Comparison of ENCODE assay signal across 23 cellular contexts in the genomic region with DNA sequence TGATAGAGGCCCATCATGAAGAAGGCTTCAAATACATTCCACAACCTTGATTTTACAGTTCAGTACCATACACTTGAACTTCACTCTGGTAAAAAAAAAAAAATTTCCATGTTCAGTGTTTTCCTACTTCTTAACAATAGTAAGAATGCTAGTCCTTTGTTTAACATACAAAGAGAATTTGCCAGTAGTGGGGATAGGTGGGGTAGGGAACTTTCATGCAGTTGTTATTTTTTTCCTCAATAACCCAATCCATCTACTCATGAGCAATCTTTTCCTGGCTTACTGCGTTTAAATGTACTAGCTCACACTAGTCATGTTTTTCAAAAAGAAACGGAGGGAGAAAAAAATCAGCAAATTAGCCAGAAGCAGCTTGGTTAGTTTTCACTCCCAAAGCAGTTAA.
DNase-seq lines count a peak whose midpoint lies in the region; ATAC-seq, FAIRE-seq and TF ChIP-seq lines count a peak whose summit lies in the region.
"Had no signal": no experiment of that assay in that cellular context is flagged by ENCODE, and none has a peak within 500 bp of the region (broad histone marks: within the 10 kb centered on the region; RNA-seq: fewer than 3 reads in every experiment).

No MANE protein-coding gene starts in this region.

- no peaks in the 10 kb centered on the region for H3K9me3 ChIP-seq in astrocyte (ENCODE audit: insufficient read depth, low read depth, low read length)
- no peaks in the 10 kb centered on the region for H3K9me3 ChIP-seq in H1 (ENCODE audit: insufficient read depth in 2 of 2, low read depth in 1 of 2, low read length in 1 of 2)
- H3K9me3 ChIP-seq: BLaER1, Caco-2, HAP-1 had no signal

- no peaks in the 10 kb centered on the region for H3K27me3 ChIP-seq in GM23338 (ENCODE audit: insufficient read depth)
- no peaks in the 10 kb centered on the region for H3K27me3 ChIP-seq in astrocyte (ENCODE audit: insufficient read depth, low read length)
- no peaks in the 10 kb centered on the region for H3K27me3 ChIP-seq in H1 (replicated peaks in 1 of 4; ENCODE audit: control insufficient read depth in 3 of 4, extremely low read depth in 1 of 4, insufficient read depth in 3 of 4, low read length in 3 of 4)
- H3K27me3 ChIP-seq: BLaER1 had no signal

- WGBS in H1 (ENCODE audit: extremely low coverage in 1 of 2, insufficient coverage in 1 of 2, insufficient read length in 1 of 2, insufficient replicate concordance in 2 of 2, low coverage in 1 of 2, low lambda C conversion rate in 2 of 2, missing lambda C conversion rate in 1 of 2), 2 experiments, result 80% methylated on average over 2 of the region's 2 CpGs; no CpG with 5 or more reads in 1 of the 2 experiments

- H3K36me3 ChIP-seq in GM23338 (ENCODE audit: insufficient read depth) (no peaks in the 10 kb centered on the region), astrocyte (ENCODE audit: insufficient read depth, low read length) (no peaks in the 10 kb centered on the region), H1 (ENCODE audit: control insufficient read depth in 2 of 4, insufficient read depth in 4 of 4, low read length in 3 of 4) (no peaks in the 10 kb centered on the region)
- H3K36me3 ChIP-seq: BLaER1, HAP-1 had no signal

- no peaks in the 10 kb centered on the region for H3K23me2 ChIP-seq in H1 (ENCODE audit: low read depth, low read length)

- TF ChIP-seq EP300 in H1 (IDR thresholded peaks at IDR 0.05; ENCODE audit: borderline replicate concordance in 1 of 2, low read depth in 2 of 2, low read length in 2 of 2), result no peak

- peak; percentile 49 for FAIRE-seq in astrocyte (lab: Jason Lieb, UNC)
- FAIRE-seq in H1 (lab: Jason Lieb, UNC), result no peak
- FAIRE-seq in urothelium cell line (lab: Jason Lieb, UNC), result no peak
- FAIRE-seq: A204.1, GM12891, GM18507, H54 had no signal

- H4K5ac ChIP-seq in H1 (ENCODE audit: insufficient read length, low read depth, low read length), result peak overlapping the region; percentile 36

- H4K8ac ChIP-seq in H1 (ENCODE audit: extremely low read depth, insufficient read depth, low read length), result no peak overlapping the region

- ATAC-seq in GM23338 (no peak), GM21529 (IDR thresholded peaks at IDR 0.05; ENCODE audit: unreplicated experiment) (no peak)
- ATAC-seq: CD8-positive, alpha-beta T cell had no signal

- no peak overlapping the region for H3K4ac ChIP-seq in H1 (replicated peaks; ENCODE audit: insufficient read length, low read depth, low read length)

- H3K23ac ChIP-seq in H1 (ENCODE audit: insufficient read length), result no peak overlapping the region

- H2BK20ac ChIP-seq in H1 (ENCODE audit: low read length), result no peak overlapping the region

- H3K9ac ChIP-seq in astrocyte (ENCODE audit: low read length) (no peak overlapping the region), H1 (replicated peaks in 1 of 4; ENCODE audit: extremely low read depth in 1 of 4, low read depth in 3 of 4, low read length in 3 of 4) (no peak overlapping the region)
- H3K9ac ChIP-seq: BLaER1, GM23248 had no signal

- CTCF ChIA-PET in H1 (lab: Charles Lee; ENCODE audit: partially characterized antibody), result interaction anchor here (1.2 kb wide), 1 partner anchor 289 kb away, joined by 3 read pairs; no protein-coding TSS in a partner anchor

- H3K4me2 ChIP-seq in GM23338, result 0 out of 2 replicates have a peak overlapping the region, but pooled peaks have one; percentile 8
- H3K4me2 ChIP-seq in astrocyte (ENCODE audit: low read length), result no peak overlapping the region
- H3K4me2 ChIP-seq in H1 (ENCODE audit: insufficient read depth in 1 of 2, low read depth in 2 of 2, low read length in 2 of 2), result no peak overlapping the region
- H3K4me2 ChIP-seq: BLaER1 had no signal

- H3K36me3 Mint-ChIP-seq in GM23338 (ENCODE audit: low read depth) (no peaks in the 10 kb centered on the region), astrocyte (ENCODE audit: low read depth, unreplicated experiment) (no peaks in the 10 kb centered on the region), endothelial cell (ENCODE audit: low read depth, unreplicated experiment) (no peaks in the 10 kb centered on the region), HFFc6 (ENCODE audit: low read depth) (peaks cover 7% of the 10 kb centered on the region)
- H3K36me3 Mint-ChIP-seq: CD4-positive, CD25-positive, alpha-beta regulatory T cell; CD8-positive, alpha-beta T cell had no signal

- no peaks in the 10 kb centered on the region for H3K79me2 ChIP-seq in GM23338 (replicated peaks; ENCODE audit: insufficient read depth)
- H3K79me2 ChIP-seq in astrocyte (ENCODE audit: insufficient read depth, low read length), result no peaks in the 10 kb centered on the region
- H3K79me2 ChIP-seq in H1 (ENCODE audit: control insufficient read depth in 1 of 2, insufficient read depth in 2 of 2, low read length in 2 of 2), result no peaks in the 10 kb centered on the region

- H3F3A ChIP-seq in GM23338 (replicated peaks; ENCODE audit: low read depth), result no peaks in the 10 kb centered on the region

- H3K4me1 ChIP-seq in GM23338 (ENCODE audit: insufficient read depth) (peaks cover 13% of the 10 kb centered on the region; the same call in 1 of the 2 replicates), astrocyte (ENCODE audit: insufficient read depth, low read length) (peaks cover 4% of the 10 kb centered on the region), H1 (replicated peaks in 1 of 4; ENCODE audit: control insufficient read depth in 3 of 4, insufficient read depth in 4 of 4, low read length in 3 of 4) (no peaks in the 10 kb centered on the region; a peak in 3 of 7 replicates)
- H3K4me1 ChIP-seq: Caco-2 had no signal

- no peak overlapping the region for H3K56ac ChIP-seq in H1 (replicated peaks; ENCODE audit: insufficient read length, low read depth, low read length)

- no peaks in the 10 kb centered on the region for H3K9me3 Mint-ChIP-seq in GM23338
- H3K9me3 Mint-ChIP-seq in astrocyte (ENCODE audit: unreplicated experiment), result no peaks in the 10 kb centered on the region
- no peaks in the 10 kb centered on the region for H3K9me3 Mint-ChIP-seq in endothelial cell (ENCODE audit: unreplicated experiment)
- no peaks in the 10 kb centered on the region for H3K9me3 Mint-ChIP-seq in HFFc6

- H3K27ac ChIP-seq in GM23338 (ENCODE audit: low read depth) (no peak overlapping the region), astrocyte (ENCODE audit: low read depth, low read length) (no peak overlapping the region), H1 (ENCODE audit: low read depth, low read length) (no peak overlapping the region)
- H3K27ac ChIP-seq: 22Rv1, BLaER1, C4-2B, GM23248 had no signal

- POLR2A ChIA-PET in H1 (lab: Charles Lee; ENCODE audit: partially characterized antibody), result no interaction called here

- no peak overlapping the region for H3K4me3 Mint-ChIP-seq in GM23338
- H3K4me3 Mint-ChIP-seq in astrocyte (ENCODE audit: unreplicated experiment), result no peak overlapping the region
- H3K4me3 Mint-ChIP-seq in endothelial cell (ENCODE audit: unreplicated experiment), result no peak overlapping the region
- no peak overlapping the region for H3K4me3 Mint-ChIP-seq in HFFc6
- H3K4me3 Mint-ChIP-seq: B cell; CD4-positive, CD25-positive, alpha-beta regulatory T cell; CD8-positive, alpha-beta T cell had no signal

- H3K79me1 ChIP-seq in H1 (ENCODE audit: low read depth, low read length), result no peaks in the 10 kb centered on the region

- H4K91ac ChIP-seq in H1 (replicated peaks; ENCODE audit: insufficient read length, low read length), result no peak overlapping the region

- no peak overlapping the region for H3K4me3 ChIP-seq in GM23338
- no peak overlapping the region for H3K4me3 ChIP-seq in astrocyte (ENCODE audit: insufficient read depth, low read depth, low read length)
- H3K4me3 ChIP-seq in H1 (ENCODE audit: extremely low read depth in 1 of 4, insufficient read depth in 2 of 4, low read depth in 3 of 4, low read length in 4 of 4), result no peak overlapping the region
- H3K4me3 ChIP-seq in fibroblast of the aortic adventitia (ENCODE audit: low read depth, low read length), result no peak overlapping the region
- H3K4me3 ChIP-seq: BLaER1, GM23248, HAP-1 had no signal

- TF ChIP-seq CTCF in GM23338 (conservative IDR thresholded peaks at IDR 0.05; ENCODE audit: low read depth in 2 of 2) (no peak), astrocyte (IDR thresholded peaks at IDR 0.05; ENCODE audit: insufficient read depth, low read depth, low read length) (no peak), H1 (IDR thresholded peaks at IDR 0.05; ENCODE audit: control extremely low read depth in 1 of 3, insufficient read depth in 1 of 3, low read depth in 1 of 3, low read length in 3 of 3) (no peak), fibroblast of the aortic adventitia (IDR thresholded peaks at IDR 0.05; ENCODE audit: insufficient read depth, low read length) (no peak), endothelial cell (IDR thresholded peaks at IDR 0.05; ENCODE audit: unreplicated experiment) (no peak), HFFc6 (IDR thresholded peaks at IDR 0.05) (no peak)

- H3K27ac Mint-ChIP-seq in GM23338, result peak overlapping the region; percentile 53; the same call in 1 of the 2 replicates
- no peak overlapping the region for H3K27ac Mint-ChIP-seq in astrocyte (ENCODE audit: unreplicated experiment)
- H3K27ac Mint-ChIP-seq in endothelial cell (ENCODE audit: unreplicated experiment), result no peak overlapping the region
- H3K27ac Mint-ChIP-seq in HFFc6, result no peak overlapping the region
- H3K27ac Mint-ChIP-seq: B cell; CD4-positive, CD25-positive, alpha-beta regulatory T cell; CD8-positive, alpha-beta T cell had no signal

- H2AFZ ChIP-seq in GM23338 (no peak overlapping the region), astrocyte (ENCODE audit: low read depth, low read length) (no peak overlapping the region), H1 (ENCODE audit: low read length) (no peak overlapping the region)
- H2AFZ ChIP-seq: GM23248 had no signal

- H2BK5ac ChIP-seq in H1 (ENCODE audit: low read depth, low read length), result no peak overlapping the region

- no peaks in the 10 kb centered on the region for H4K20me1 ChIP-seq in GM23338 (replicated peaks; ENCODE audit: insufficient read depth)
- H4K20me1 ChIP-seq in astrocyte (ENCODE audit: insufficient read depth, low read length), result no peaks in the 10 kb centered on the region
- no peaks in the 10 kb centered on the region for H4K20me1 ChIP-seq in H1 (replicated peaks in 1 of 2; ENCODE audit: control insufficient read depth in 1 of 2, insufficient read depth in 2 of 2, low read length in 2 of 2)
- H4K20me1 ChIP-seq: BLaER1 had no signal

- H3K4me1 Mint-ChIP-seq in GM23338, result peaks cover 37% of the 10 kb centered on the region
- peaks cover 19% of the 10 kb centered on the region for H3K4me1 Mint-ChIP-seq in astrocyte (ENCODE audit: low read depth, unreplicated experiment)
- H3K4me1 Mint-ChIP-seq in endothelial cell (ENCODE audit: unreplicated experiment), result peaks cover 12% of the 10 kb centered on the region
- peaks cover 45% of the 10 kb centered on the region for H3K4me1 Mint-ChIP-seq in HFFc6 (ENCODE audit: low read depth)
- H3K4me1 Mint-ChIP-seq: B cell; CD4-positive, CD25-positive, alpha-beta regulatory T cell had no signal

- H2BK12ac ChIP-seq in H1 (ENCODE audit: low read depth, low read length), result no peak overlapping the region

- TF ChIP-seq POLR2A in H1 (IDR thresholded peaks at IDR 0.05; ENCODE audit: control extremely low read depth in 1 of 2, low read depth in 2 of 2, low read length in 2 of 2), result no peak

- H3K9me2 ChIP-seq in GM23338 (ENCODE audit: insufficient read depth), result no peaks in the 10 kb centered on the region

- DNase-seq in GM23338 (ENCODE audit: low spot score) (no peak), astrocyte (ENCODE audit: low read depth) (no peak), H1 (ENCODE audit: low read depth in 1 of 2, low spot score in 2 of 2) (no peak), fibroblast of the aortic adventitia (ENCODE audit: low read depth) (peak; percentile 55), endothelial cell (ENCODE audit: low spot score) (no peak), HFFc6 (no peak), urothelium cell line (ENCODE audit: low spot score) (no peak)
- DNase-seq: Caco-2; CD4-positive, CD25-positive, alpha-beta regulatory T cell; CD8-positive, alpha-beta T cell; DMS79 treated with DMSO at 0.1 percent for 48 hours; GF-D8; GM23248 had no signal

- H3K14ac ChIP-seq in H1 (ENCODE audit: insufficient read length), result no peak overlapping the region

- no peak overlapping the region for H3K18ac ChIP-seq in H1 (ENCODE audit: extremely low read depth, low read length)

- peaks cover 2% of the 10 kb centered on the region for H3K27me3 Mint-ChIP-seq in GM23338 (ENCODE audit: insufficient read depth, low read depth, poor library complexity)
- H3K27me3 Mint-ChIP-seq in astrocyte (ENCODE audit: low read depth, unreplicated experiment), result no peaks in the 10 kb centered on the region
- H3K27me3 Mint-ChIP-seq in endothelial cell (ENCODE audit: unreplicated experiment), result no peaks in the 10 kb centered on the region
- H3K27me3 Mint-ChIP-seq in HFFc6 (ENCODE audit: insufficient read depth), result no peaks in the 10 kb centered on the region; the same call in 1 of the 2 replicates
- H3K27me3 Mint-ChIP-seq: B cell; CD4-positive, CD25-positive, alpha-beta regulatory T cell had no signal

- no peak overlapping the region for H2BK120ac ChIP-seq in H1 (replicated peaks; ENCODE audit: low read depth, low read length)

- H2AK5ac ChIP-seq in H1 (ENCODE audit: low read depth, low read length), result no peak overlapping the region

- no peak overlapping the region for H2BK15ac ChIP-seq in H1 (ENCODE audit: low read length)

- no peak for TF ChIP-seq RAD21 in H1 (IDR thresholded peaks at IDR 0.05 in 1 of 2, conservative IDR thresholded peaks at IDR 0.05 in 1 of 2; ENCODE audit: low read depth in 2 of 2, low read length in 2 of 2)
